Comparison of ENCODE assay signal across 8 cellular contexts in the genomic region with DNA sequence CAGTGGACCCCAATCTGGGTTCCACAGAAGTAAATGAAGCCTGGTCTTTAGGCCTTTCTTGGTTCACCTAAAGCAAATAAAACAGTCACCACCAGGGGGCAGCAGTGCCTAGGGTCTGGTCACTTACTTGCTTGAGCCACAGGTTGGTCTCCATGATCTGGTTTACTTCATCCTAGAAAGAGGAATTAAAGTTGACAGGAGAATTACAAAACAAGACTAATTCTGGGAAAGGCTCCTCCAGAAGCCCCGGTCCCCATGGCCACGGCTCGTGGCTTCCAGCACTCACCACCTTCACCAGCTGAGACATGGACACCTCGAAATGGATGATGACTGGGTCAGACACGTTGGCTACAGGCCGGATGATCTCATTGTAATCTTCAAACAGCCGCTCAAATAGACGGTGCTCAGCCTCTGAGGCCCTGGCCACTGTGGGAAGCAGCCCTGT. TPM values are rescaled to one million over a fixed set of nuclear protein-coding genes. Genes with fewer than 3 reads are reported as not detected.
DNase-seq lines count a peak whose midpoint lies in the region; ATAC-seq and TF ChIP-seq lines count a peak whose summit lies in the region.

No MANE protein-coding gene starts in this region.

- H3K4me1 ChIP-seq in transverse colon, result peaks cover 5 to 25% (median 18%) of the 10 kb centered on the region in 4 donors

- H3K4me3 Mint-ChIP-seq in activated naive CD8-positive, alpha-beta T cell, result peak overlapping the region; percentile 49

- WGBS in transverse colon (ENCODE audit: low coverage in 1 of 2), 2 donors, result 16% methylated on average over 8 of the region's 8 CpGs; no CpG with 5 or more reads in 1 of the 2 donors

- H3K9me3 Mint-ChIP-seq in activated naive CD8-positive, alpha-beta T cell (ENCODE audit: low read depth), result no peaks in the 10 kb centered on the region

- no peaks in the 10 kb centered on the region for H3K9me3 ChIP-seq in transverse colon

- no peaks in the 10 kb centered on the region for H3K36me3 Mint-ChIP-seq in activated naive CD8-positive, alpha-beta T cell

- H3K36me3 ChIP-seq in transverse colon, result no peaks in the 10 kb centered on the region

- peaks cover 26% of the 10 kb centered on the region for H3K27me3 Mint-ChIP-seq in activated naive CD8-positive, alpha-beta T cell

- intact Hi-C loops in Right ventricle myocardium superior (cut with DNase I), result no loop called here
- intact Hi-C loops in transverse colon (cut with DNase I; ENCODE audit: low total_unique reads), result loop anchor here (1.0 kb wide), 1 partner anchor 91 kb away; no protein-coding TSS in a partner anchor

- peaks cover 22% of the 10 kb centered on the region for H3K4me1 Mint-ChIP-seq in activated naive CD8-positive, alpha-beta T cell (ENCODE audit: low read depth)

- no peak for TF ChIP-seq POLR2A in transverse colon (IDR thresholded peaks at IDR 0.05)

- ATAC-seq in Right ventricle myocardium superior (ENCODE audit: poor library complexity), result peak; percentile 87
- ATAC-seq in HG02884 (IDR thresholded peaks at IDR 0.05; ENCODE audit: unreplicated experiment), result no peak

- DNase-seq in GM03348 (ENCODE audit: low spot score) (peak; percentile 91), NCI-H1105 treated with DMSO at 0.1 percent for 48 hours (lab: John Stamatoyannopoulos, UW) (peak; percentile 42), SKM-1 treated with dmso at 0.1 percent for 144 hours (lab: John Stamatoyannopoulos, UW; ENCODE audit: unreplicated experiment) (peak; percentile 61), Right ventricle myocardium superior (peak; percentile 84), pons (ENCODE audit: low spot score) (peak; percentile 87), transverse colon (peak; percentile 89)

- H3K4me3 ChIP-seq in transverse colon, result no peak overlapping the region

- TF ChIP-seq CTCF in transverse colon (IDR thresholded peaks at IDR 0.05), result peak; percentile 85 to 91 (median 90)

- TF ChIP-seq EP300 in transverse colon (IDR thresholded peaks at IDR 0.05; ENCODE audit: low read depth), result peak; percentile 64

- H3K27ac ChIP-seq in transverse colon, result peak overlapping the region in 3 of 4 donors; percentile 25 to 77 (median 51)

- in situ Hi-C loops in transverse colon (cut with MboI; ENCODE audit: low pct_ligation_motif_present in 1 of 4, low pct_unique_long_range_greater_than_20kb in 1 of 4, low sequenced_read_pairs in 3 of 4), result loop anchor here (5.0 to 10.0 kb wide), 3 partner anchors 86 to 94 kb away; no protein-coding TSS in a partner anchor

- peaks cover 49% of the 10 kb centered on the region for H3K27me3 ChIP-seq in transverse colon

- H3K27ac Mint-ChIP-seq in activated naive CD8-positive, alpha-beta T cell, result no peak overlapping the region

RNA-seq across cellular contexts. Expression of a gene that starts 2.3 kb away (rescaled TPM):
- total RNA-seq in Right ventricle myocardium superior (0.13 TPM), transverse colon (1 to 10 TPM in 3 of 4 donors, under 1 TPM in 1; 1.00 to 6.0 (median 3.4) TPM)

RNA-seq across cellular contexts. Expression of a gene that starts 22.5 kb away (rescaled TPM):
- total RNA-seq in Right ventricle myocardium superior (not detected), transverse colon (under 1 TPM in 2 of 4 donors, not detected in 2; 0.27 to 0.32 TPM)

RNA-seq across cellular contexts. Expression of a gene that starts 53.2 kb away (rescaled TPM):
- total RNA-seq in Right ventricle myocardium superior (4.2 TPM), transverse colon (1 to 10 TPM in 1 of 4 donors, under 1 TPM in 2, not detected in 1; 0.48 to 3.8 (median 0.82) TPM)
